Comparison of ENCODE assay signal across 7 cellular contexts in the genomic region with DNA sequence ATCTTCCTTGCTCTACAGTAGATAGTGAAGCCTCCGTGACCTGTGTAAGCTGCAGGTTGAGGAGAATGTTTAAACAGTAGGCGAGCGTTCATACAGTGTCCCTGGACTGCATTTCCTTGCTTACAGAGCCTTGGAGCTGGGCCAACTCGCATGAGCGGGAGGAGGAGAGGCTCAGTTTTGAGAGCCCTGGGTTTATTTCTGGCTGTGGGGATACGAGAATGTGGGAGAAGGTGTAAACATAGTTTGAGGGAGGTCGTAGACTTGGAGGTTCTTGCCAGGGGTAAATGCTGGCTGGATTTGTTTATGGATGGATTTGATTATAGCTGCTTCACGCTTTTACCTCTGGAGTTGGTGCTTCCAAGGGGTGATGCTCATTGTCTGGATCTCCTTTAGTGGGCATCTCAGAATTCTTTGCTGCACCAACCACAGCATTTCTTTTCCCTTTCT. TPM values are rescaled to one million over a fixed set of nuclear protein-coding genes. Genes with fewer than 3 reads are reported as not detected.
A peak's percentile ranks its signal among the peaks of the same experiment; 100 is the strongest.
DNase-seq lines count a peak whose midpoint lies in the region; ATAC-seq, FAIRE-seq and TF ChIP-seq lines count a peak whose summit lies in the region.

No MANE protein-coding gene starts in this region.

- in situ Hi-C loops in K562 (cut with MboI), result no loop called here

- no peaks in the 10 kb centered on the region for H3K79me2 ChIP-seq in K562 (ENCODE audit: control insufficient read depth, insufficient read depth, low read length)

- no peak overlapping the region for H2AFZ ChIP-seq in K562 (ENCODE audit: low read depth, low read length)

- intact Hi-C loops in K562 (cut with micrococcal nuclease) (no loop called here), left colon (cut with DNase I, micrococcal nuclease) (no loop called here), thyroid gland (cut with DNase I) (no loop called here)

- H3K36me3 ChIP-seq in K562 (ENCODE audit: control insufficient read depth, insufficient read depth, low read length) (no peaks in the 10 kb centered on the region), thyroid gland (no peaks in the 10 kb centered on the region)

- POLR2A ChIA-PET in K562 (lab: Yijun Ruan, JAX), result interaction anchor here (1.2 kb wide), 1 partner anchor 16 kb away, joined by 3 read pairs; no protein-coding TSS in a partner anchor

- H3K4me3 ChIP-seq in K562, result no peak overlapping the region
- no peak overlapping the region for H3K4me3 ChIP-seq in thyroid gland (replicated peaks in 1 of 3)

- ATAC-seq in K562, result no peak
- peak; percentile 63 for ATAC-seq in left colon
- ATAC-seq in GM19035 (IDR thresholded peaks at IDR 0.05; ENCODE audit: unreplicated experiment), result no peak
- ATAC-seq in GM18861 (IDR thresholded peaks at IDR 0.05; ENCODE audit: unreplicated experiment), result no peak

- DNase-seq in NCI-H2029 treated with DMSO at 0.1 percent for 48 hours (lab: John Stamatoyannopoulos, UW) (peak; percentile 68), K562 (ENCODE audit: extremely low read depth in 1 of 4, low spot score in 3 of 4) (peak in 1 of 4 experiments; percentile 10), left colon (peak; percentile 87 to 92), thyroid gland (peak; percentile 87 to 92)
- DNase-seq in activated effector memory CD4-positive, alpha-beta T cell treated with anti-CD3 and anti-CD28 coated beads, Interleukin-2, amount 50 U/mL, for 16 hours, result no peak

- no peak overlapping the region for H3K9ac ChIP-seq in K562 (ENCODE audit: insufficient read depth in 1 of 2, low read depth in 2 of 2, low read length in 2 of 2)

- no peaks in the 10 kb centered on the region for H3K27me3 ChIP-seq in K562 (ENCODE audit: control insufficient read depth in 2 of 2, insufficient read depth in 2 of 2, low read length in 2 of 2)
- no peaks in the 10 kb centered on the region for H3K27me3 ChIP-seq in thyroid gland

- no peaks in the 10 kb centered on the region for H3K9me1 ChIP-seq in K562 (ENCODE audit: control insufficient read depth, insufficient read depth, low read length)

- TF ChIP-seq POLR2A in K562 (conservative IDR thresholded peaks at IDR 0.05) (no peak), thyroid gland (IDR thresholded peaks at IDR 0.05) (no peak)

- WGBS in K562 (ENCODE audit: insufficient coverage, low coverage, missing lambda C conversion rate), result under 1% methylated on average over 8 of the region's 8 CpGs
- WGBS in thyroid gland, 2 donors, result 17 to 29% methylated on average over 8 of the region's 8 CpGs

- no peak for FAIRE-seq in K562 (lab: Jason Lieb, UNC)

- H3K27ac ChIP-seq in K562 (ENCODE audit: extremely low read depth, low read depth, low read length) (no peak overlapping the region), thyroid gland (peak overlapping the region in 1 of 3 donors; percentile 31)

- no peak for TF ChIP-seq EP300 in K562 (IDR thresholded peaks at IDR 0.05; ENCODE audit: low read length)

- no peak overlapping the region for H3K4me2 ChIP-seq in K562 (ENCODE audit: insufficient read depth, low read length)

- H3K4me1 ChIP-seq in K562 (replicated peaks in 1 of 2; ENCODE audit: control insufficient read depth in 2 of 2, insufficient read depth in 2 of 2, low read length in 2 of 2) (no peaks in the 10 kb centered on the region), thyroid gland (peaks cover 42 to 62% of the 10 kb centered on the region in 2 donors)

- H3K9me3 ChIP-seq in K562 (replicated peaks; ENCODE audit: control insufficient read depth, insufficient read depth, low read depth, low read length) (no peaks in the 10 kb centered on the region), thyroid gland (no peaks in the 10 kb centered on the region)

- no TSS peak for BruUV-seq in K562 (replicated peaks; lab: Mats Ljungman, UMichigan)

- H4K20me1 ChIP-seq in K562 (replicated peaks; ENCODE audit: control insufficient read depth, insufficient read depth, low read length), result no peaks in the 10 kb centered on the region

- TF ChIP-seq RAD21 in K562 (CRISPR knock-in tag; conservative IDR thresholded peaks at IDR 0.05 in 1 of 2, IDR thresholded peaks at IDR 0.05 in 1 of 2), result no peak

- CTCF ChIA-PET in K562 (lab: Yijun Ruan, JAX; ENCODE audit: low intra/inter-chr PET ratio), result no interaction called here

- TF ChIP-seq CTCF in K562 (IDR thresholded peaks at IDR 0.05 in 2 of 3, conservative IDR thresholded peaks at IDR 0.05 in 1 of 3; ENCODE audit: insufficient read depth in 2 of 3, low read depth in 1 of 3, low read length in 3 of 3), result no peak
- TF ChIP-seq CTCF in thyroid gland (IDR thresholded peaks at IDR 0.05), result no peak

TF ChIP-seq in K562, 482 proteins besides CTCF, POLR2A, EP300 and RAD21:
- TF ChIP-seq FOXK1 (CRISPR knock-in tag; IDR thresholded peaks at IDR 0.05; ENCODE audit: borderline replicate concordance) (no peak), NFIC (IDR thresholded peaks at IDR 0.05) (peak; percentile 43; the same call in 1 of the 2 replicates), ZBTB7A (IDR thresholded peaks at IDR 0.05; ENCODE audit: borderline replicate concordance, control insufficient read depth, low read depth, low read length) (no peak)

RNA-seq across cellular contexts. Expression of a gene that starts 20.8 kb away (rescaled TPM):
- total RNA-seq in K562 (2011; cell fraction: chromatin; rRNA removed; ENCODE audit: low replicate concordance), result 0.53 and 0.55 TPM in 2 replicates
- total RNA-seq in K562 (2011; cell fraction: nucleolus; rRNA removed), result 0.39 and 0.83 TPM in 2 replicates
- 0.81 and 1.6 TPM in 2 replicates for total RNA-seq in K562 (2011; cell fraction: nucleoplasm; rRNA removed)
- total RNA-seq in K562 (2014; rRNA removed), result 0.36 TPM in 1 of 2 replicates, not detected in the other
- 0.04 TPM in 1 of 2 replicates, not detected in the other for total RNA-seq in K562 (2014; rRNA removed; fragmentation: Illumina TruSeq; extraction: Trizol)
- total RNA-seq in K562 (2015; rRNA removed; fragmentation: Illumina TruSeq; extraction: Trizol), result 0.04 TPM in 1 of 2 replicates, not detected in the other
- 0.24 and 0.27 TPM in 2 replicates for total RNA-seq in K562 (2021)
- 0.15 and 0.39 TPM in 2 replicates for polyA plus RNA-seq in K562 (2011; rRNA removed)
- polyA plus RNA-seq in K562 (2011; cell fraction: cytosol; rRNA removed), result 0.19 and 0.36 TPM in 2 replicates
- 0.31 and 0.61 TPM in 2 replicates for polyA plus RNA-seq in K562 (2011; cell fraction: nucleus; rRNA removed)
- 0.13 and 0.17 TPM in 2 replicates for polyA plus RNA-seq in K562 (2012)
- 0.01 and 0.03 TPM in 2 replicates for polyA plus RNA-seq in K562 (2014; fragmentation: Illumina TruSeq; extraction: Trizol)
- polyA plus RNA-seq in K562 (2014; fragmentation: Nextera tagmentation; extraction: Ambion mirVana), result under 1 TPM; 0.04 to 0.07 TPM
- 0.03 TPM in 1 of 2 replicates, not detected in the other for polyA plus RNA-seq in K562 (2014; rRNA removed)
- 0.63 and 0.72 TPM in 2 replicates for polyA minus RNA-seq in K562 (2011; rRNA and poly(A)+ RNA removed)
- polyA minus RNA-seq in K562 (2011; cell fraction: cytosol; rRNA and poly(A)+ RNA removed), result 1.2 and 5.6 TPM in 2 replicates
- polyA minus RNA-seq in K562 (2011; cell fraction: nucleus; rRNA and poly(A)+ RNA removed), result 1.00 and 3.1 TPM in 2 replicates
- total RNA-seq in left colon, result 100 to 1,000 TPM in 1 of 2 donors, 10 to 100 TPM in 1; 67.7 to 105 TPM
- 100 to 1,000 TPM in 1 of 4 donors, 10 to 100 TPM in 3; 49.5 to 104 (median 71.5) TPM for total RNA-seq in thyroid gland

Comparison
In these comparisons a context has a peak if more than half of its experiments do, and no peak if none do; other contexts are left out.
1. RNA of a gene that starts 20.8 kb away (total RNA-seq): 67.7 to 105 TPM in left colon and 49.5 to 104 TPM in thyroid gland; 0.04 to 1.6 TPM in K562; every median in the first group is over 10 times any median in the second.